In the genomic region with DNA sequence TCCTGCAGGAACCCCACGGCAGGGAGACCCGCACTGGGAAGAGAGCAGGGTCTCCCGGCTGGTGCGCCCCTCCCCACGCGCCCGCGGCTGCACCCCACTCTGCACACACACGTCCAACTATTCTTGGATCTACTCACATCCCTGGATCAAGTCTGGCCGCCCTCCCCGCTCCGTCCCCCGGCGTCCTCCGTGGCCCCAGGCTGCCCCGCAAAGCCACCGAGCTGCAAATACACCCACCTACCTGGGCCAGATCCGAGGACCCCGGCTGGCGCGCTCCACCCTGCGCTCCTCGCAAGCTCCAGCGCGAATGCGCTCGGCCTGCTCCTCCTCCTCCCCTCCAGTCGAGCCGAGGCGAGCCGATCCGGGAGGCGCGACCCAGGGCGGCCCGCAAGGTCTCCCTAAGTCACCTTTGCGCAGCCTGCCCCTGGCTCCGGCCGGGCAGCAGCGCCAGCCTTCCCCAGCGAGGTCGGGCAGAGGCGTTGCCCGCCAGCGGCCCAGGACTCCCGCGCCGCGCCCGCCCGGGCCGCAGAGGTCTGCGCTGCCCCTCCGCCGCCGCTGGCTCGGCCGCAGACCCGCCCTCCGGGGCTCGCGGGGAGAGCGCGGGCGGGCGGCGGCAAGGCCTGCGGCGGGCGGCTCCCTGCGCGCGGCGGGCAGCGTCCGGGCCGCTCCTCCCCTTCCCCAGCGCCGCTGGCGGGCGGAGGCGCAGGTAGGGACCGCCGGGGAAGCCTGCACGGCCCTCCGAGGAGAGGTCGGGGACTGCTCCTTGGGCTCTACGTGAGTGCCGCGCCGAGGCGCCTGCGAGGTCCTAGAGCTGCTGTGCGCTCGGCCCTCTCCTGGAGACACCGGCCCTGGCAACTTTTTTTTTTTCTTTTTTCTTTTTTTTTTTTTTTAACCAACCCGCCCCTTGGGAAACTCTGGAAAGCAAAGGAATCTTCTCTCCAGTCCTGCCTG, we compare ENCODE assay signal across 8 cellular contexts.
DNase-seq lines count a peak whose midpoint lies in the region; ATAC-seq, FAIRE-seq and TF ChIP-seq lines count a peak whose summit lies in the region.

No MANE protein-coding gene starts in this region.

- ATAC-seq in RWPE2 (ENCODE audit: low read depth) = peak; percentile 77
- no peak for ATAC-seq in GM21825 (IDR thresholded peaks at IDR 0.05; ENCODE audit: unreplicated experiment)

- peak overlapping the region; percentile 90 for H3K4me2 ChIP-seq in keratinocyte (ENCODE audit: control insufficient read depth, extremely low read depth, insufficient read depth, low read depth, low read length)
- peak overlapping the region; percentile 88 for H3K4me2 ChIP-seq in skeletal muscle satellite cell (ENCODE audit: low read length)

- H4K20me1 ChIP-seq in keratinocyte (ENCODE audit: control insufficient read depth, extremely low read depth, insufficient read depth, low read length) = no peaks in the 10 kb centered on the region

- H3K27me3 ChIP-seq in RWPE2 (ENCODE audit: insufficient read depth, poor library complexity, severe bottlenecking) (no peaks in the 10 kb centered on the region), keratinocyte (ENCODE audit: control insufficient read depth, extremely low read depth, insufficient read depth, low read length) (no peaks in the 10 kb centered on the region), skeletal muscle satellite cell (ENCODE audit: control insufficient read depth, insufficient read depth, low read length) (no peaks in the 10 kb centered on the region)

- H3K9ac ChIP-seq in keratinocyte (ENCODE audit: control insufficient read depth, extremely low read depth, insufficient read depth, low read length) (peak overlapping the region; percentile 83), skeletal muscle satellite cell (ENCODE audit: low read depth, low read length) (peak overlapping the region; percentile 79)

- H2AFZ ChIP-seq in keratinocyte (ENCODE audit: control insufficient read depth, low read length) = peak overlapping the region; percentile 92

- H3K9me1 ChIP-seq in keratinocyte (ENCODE audit: control insufficient read depth, extremely low read depth, insufficient read depth, low read length) = no peaks in the 10 kb centered on the region

- dilution Hi-C loops in keratinocyte (cut with MboI; ENCODE audit: extremely low pct_ligation_motif_present, low sequenced_read_pairs) = no loop called here

- peak; percentile 27 for DNase-seq in DMS79 (lab: John Stamatoyannopoulos, UW)
- peak; percentile 77 for DNase-seq in HK-2 (ENCODE audit: unreplicated experiment)
- DNase-seq in RWPE2 (ENCODE audit: low spot score) = peak; percentile 79
- DNase-seq in choroid plexus epithelial cell (ENCODE audit: low read depth) = peak; percentile 80
- no peak for DNase-seq in keratinocyte (ENCODE audit: low read depth, low spot score)
- DNase-seq in NCI-H187 (lab: John Stamatoyannopoulos, UW) = no peak

- H3K36me3 ChIP-seq in RWPE2 (ENCODE audit: low read depth) = no peaks in the 10 kb centered on the region
- no peaks in the 10 kb centered on the region for H3K36me3 ChIP-seq in keratinocyte (ENCODE audit: control insufficient read depth in 2 of 2, extremely low read depth in 1 of 2, insufficient read depth in 2 of 2, low read length in 2 of 2)
- no peaks in the 10 kb centered on the region for H3K36me3 ChIP-seq in skeletal muscle satellite cell (ENCODE audit: insufficient read depth, low read length)

- peaks cover 32% of the 10 kb centered on the region for H3K4me1 ChIP-seq in RWPE2 (ENCODE audit: insufficient read depth, poor library complexity, severe bottlenecking)
- peaks cover 33% of the 10 kb centered on the region for H3K4me1 ChIP-seq in keratinocyte (ENCODE audit: control insufficient read depth, extremely low read depth, insufficient read depth, low read length)
- H3K4me1 ChIP-seq in skeletal muscle satellite cell (ENCODE audit: control insufficient read depth, insufficient read depth, low read length) = peaks cover 17% of the 10 kb centered on the region

- TF ChIP-seq CTCF in RWPE2 (IDR thresholded peaks at IDR 0.05; ENCODE audit: poor library complexity, severe bottlenecking) (no peak), choroid plexus epithelial cell (conservative IDR thresholded peaks at IDR 0.05; ENCODE audit: low read depth, low read length) (peak; percentile 43), keratinocyte (optimal IDR thresholded peaks at IDR 0.05 in 1 of 3, IDR thresholded peaks at IDR 0.05 in 1 of 3, conservative IDR thresholded peaks at IDR 0.05 in 1 of 3; ENCODE audit: extremely low read depth in 1 of 3, insufficient read depth in 2 of 3, low read length in 3 of 3) (peak in 1 of 3 experiments; percentile 15)

- peak overlapping the region; percentile 85 for H3K27ac ChIP-seq in RWPE2 (ENCODE audit: poor library complexity, severe bottlenecking)
- H3K27ac ChIP-seq in keratinocyte (ENCODE audit: control insufficient read depth, insufficient read depth, low read length) = peak overlapping the region; percentile 69

- H3K9me3 ChIP-seq in RWPE2 (ENCODE audit: severe bottlenecking) (no peaks in the 10 kb centered on the region), keratinocyte (ENCODE audit: control insufficient read depth, low read depth, low read length) (no peaks in the 10 kb centered on the region), skeletal muscle satellite cell (replicated peaks; ENCODE audit: low read length) (no peaks in the 10 kb centered on the region)

- H3K79me2 ChIP-seq in keratinocyte (ENCODE audit: control insufficient read depth, insufficient read depth, low read length) = peaks cover 16% of the 10 kb centered on the region

- H3K4me3 ChIP-seq in RWPE2 (ENCODE audit: severe bottlenecking) (peak overlapping the region; percentile 86), choroid plexus epithelial cell (ENCODE audit: low read depth, low read length) (peak overlapping the region; percentile 80), keratinocyte (ENCODE audit: control insufficient read depth in 2 of 3, extremely low read depth in 1 of 3, insufficient read depth in 2 of 3, low read depth in 1 of 3, low read length in 3 of 3) (peak overlapping the region; percentile 72 to 91 (median 75)), skeletal muscle satellite cell (ENCODE audit: low read length) (peak overlapping the region; percentile 91)

- no peak for FAIRE-seq in keratinocyte (lab: Jason Lieb, UNC)

Comparison
In these comparisons a context has a peak if more than half of its experiments do, and no peak if none do; other contexts are left out.
1. DNase-seq: peak in DMS79 (single experiment), HK-2 (single experiment), RWPE2 (single experiment) and choroid plexus epithelial cell (single experiment); none in keratinocyte (single experiment) and NCI-H187 (0 of 2).
2. Peak in every context shown above with its lines, with median percentiles within 50 percentile points of each other: H3K4me3 ChIP-seq.